1 cellular context compared by ENCODE assay signal in the genomic region with DNA sequence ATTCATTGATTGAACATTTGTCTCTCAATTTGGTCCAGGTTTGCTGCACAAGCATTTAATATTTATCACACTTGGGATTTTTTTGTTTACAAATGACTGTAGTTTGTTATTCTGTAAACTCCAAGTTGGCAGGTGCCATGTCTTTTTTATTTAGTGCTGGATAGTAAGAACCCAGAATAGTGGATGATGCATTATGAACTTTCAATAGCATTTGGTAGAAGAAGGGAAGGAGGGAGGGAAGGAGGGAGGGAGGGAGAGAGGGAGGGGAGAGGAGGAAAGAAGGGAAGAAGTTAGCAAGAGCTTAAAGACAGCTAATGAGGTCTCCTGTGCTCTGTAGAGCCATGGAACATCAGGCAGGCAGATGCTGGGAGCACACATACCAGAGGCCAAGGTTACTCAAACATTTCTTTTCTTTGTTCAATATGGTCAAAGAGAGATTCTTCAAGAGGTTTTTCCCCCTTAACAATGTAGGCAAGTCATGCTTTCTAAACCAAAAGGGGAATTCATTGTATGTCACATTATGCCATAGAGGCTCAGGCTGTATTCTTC.
TF ChIP-seq lines count a peak whose summit lies in the region.

No MANE protein-coding gene starts in this region.

TF ChIP-seq in HepG2, 621 proteins besides CTCF, POLR2A, EP300 and RAD21:
- TF ChIP-seq HNRNPK (IDR thresholded peaks at IDR 0.05; ENCODE audit: low read depth, low read length, poor library complexity, severe bottlenecking) (peak; percentile 89), GATA4 (IDR thresholded peaks at IDR 0.05; ENCODE audit: borderline replicate concordance, low read depth) (no peak)
